1 cellular context compared by ENCODE assay signal in the genomic region with DNA sequence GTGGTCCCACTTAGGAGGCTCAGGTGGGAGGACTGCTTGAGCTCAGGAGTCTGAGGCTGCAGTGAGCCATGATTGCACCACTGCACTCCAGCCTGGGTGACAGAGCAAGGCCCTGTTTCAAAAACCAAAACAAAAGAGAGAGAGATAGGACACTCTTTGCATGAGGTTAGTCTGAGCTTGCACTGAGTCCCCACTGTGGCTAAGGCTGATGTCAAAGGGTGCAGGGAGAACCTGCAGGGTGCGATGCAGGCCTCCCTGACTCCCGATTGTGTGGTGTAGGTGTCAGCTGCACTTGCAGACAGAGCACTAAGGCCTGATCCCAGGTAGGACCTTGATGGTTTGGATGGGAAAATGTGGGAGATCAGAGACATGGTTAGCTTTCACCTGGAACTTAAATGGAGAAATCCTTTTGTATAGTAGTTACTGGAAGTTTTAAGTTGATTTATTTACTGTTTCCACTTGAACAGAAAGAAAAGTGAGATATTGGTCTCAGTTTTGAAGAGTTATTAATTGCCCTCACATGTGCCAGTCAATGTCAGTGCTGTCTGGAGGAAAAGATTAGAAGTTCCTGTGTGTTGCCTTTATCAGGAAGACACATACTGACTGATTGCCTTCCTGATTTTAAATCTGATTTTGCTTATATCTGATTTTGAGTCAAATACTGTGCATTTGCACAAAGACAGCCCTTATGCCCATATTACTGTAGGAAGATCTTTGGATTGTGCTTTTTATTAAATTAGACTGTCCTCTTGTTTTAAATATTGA.
TF ChIP-seq lines count a peak whose summit lies in the region.

No MANE protein-coding gene starts in this region.

TF ChIP-seq in K562, 482 proteins besides CTCF, POLR2A, EP300 and RAD21 (continued from another document):
- no peak for TF ChIP-seq CAMTA2 (CRISPR knock-in tag; conservative IDR thresholded peaks at IDR 0.05)
- TF ChIP-seq, protein P1, sequence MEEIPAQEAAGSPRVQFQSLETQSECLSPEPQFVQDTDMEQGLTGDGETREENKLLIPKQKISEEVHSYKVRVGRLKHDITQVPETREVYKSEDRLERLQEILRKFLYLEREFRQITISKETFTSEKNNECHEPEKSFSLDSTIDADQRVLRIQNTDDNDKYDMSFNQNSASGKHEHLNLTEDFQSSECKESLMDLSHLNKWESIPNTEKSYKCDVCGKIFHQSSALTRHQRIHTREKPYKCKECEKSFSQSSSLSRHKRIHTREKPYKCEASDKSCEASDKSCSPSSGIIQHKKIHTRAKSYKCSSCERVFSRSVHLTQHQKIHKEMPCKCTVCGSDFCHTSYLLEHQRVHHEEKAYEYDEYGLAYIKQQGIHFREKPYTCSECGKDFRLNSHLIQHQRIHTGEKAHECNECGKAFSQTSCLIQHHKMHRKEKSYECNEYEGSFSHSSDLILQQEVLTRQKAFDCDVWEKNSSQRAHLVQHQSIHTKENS (CRISPR knock-in tag; IDR thresholded peaks at IDR 0.05): no peak
- no peak for TF ChIP-seq SMAD3 (CRISPR knock-in tag; conservative IDR thresholded peaks at IDR 0.05)
- peak; percentile 28 for TF ChIP-seq MEIS2 (IDR thresholded peaks at IDR 0.05; ENCODE audit: partially characterized antibody)
